23 cellular contexts compared by ENCODE assay signal in genomic region chr9:108672475-108673065, GRCh38.
A peak's percentile ranks its signal among the peaks of the same experiment; 100 is the strongest.
DNase-seq lines count a peak whose midpoint lies in the region; ATAC-seq and TF ChIP-seq lines count a peak whose summit lies in the region.
"Had no signal": no experiment of that assay in that cellular context is flagged by ENCODE, and none has a peak within 500 bp of the region (broad histone marks: within the 10 kb centered on the region; RNA-seq: fewer than 3 reads in every experiment).

No MANE protein-coding gene starts in this region.

- H3K36me3 Mint-ChIP-seq in mesothelial cell of epicardium = no peaks in the 10 kb centered on the region

- peaks cover 50% of the 10 kb centered on the region for H3K4me1 Mint-ChIP-seq in mesothelial cell of epicardium
- H3K4me1 Mint-ChIP-seq: T-helper 17 cell had no signal

- H3K9me3 Mint-ChIP-seq in mesothelial cell of epicardium = no peaks in the 10 kb centered on the region
- H3K9me3 Mint-ChIP-seq: endodermal cell had no signal

- H3K27me3 Mint-ChIP-seq in mesothelial cell of epicardium (ENCODE audit: low read depth) = no peaks in the 10 kb centered on the region
- H3K27me3 Mint-ChIP-seq: T-helper 17 cell had no signal

- DNase-seq in EH (ENCODE audit: low read depth) = peak; percentile 51
- peak; percentile 5 for DNase-seq in M059J (ENCODE audit: low read depth)
- peak; percentile 20 for DNase-seq in ecto neural progenitor cell (ENCODE audit: low spot score)
- DNase-seq in mesothelial cell of epicardium (ENCODE audit: low spot score in 2 of 2, unreplicated experiment in 2 of 2) = no peak
- no peak for DNase-seq in NCI-H2227 (lab: John Stamatoyannopoulos, UW; ENCODE audit: unreplicated experiment)
- no peak for DNase-seq in NCI-H345 (lab: John Stamatoyannopoulos, UW)
- DNase-seq: ACHN; activated CD4-positive, alpha-beta T cell treated with anti-CD3 and anti-CD28 coated beads, Interleukin-2, amount 50 U/mL, for 48 hours; activated effector memory CD4-positive, alpha-beta T cell treated with Interleukin-2 at 50 U/mL for 16 hours; C1 segment of cervical spinal cord; Calu3; endodermal cell; H7; heart left ventricle; left ventricle myocardium inferior; mucosa of descending colon; NCI-H187 treated with DMSO at 0.1 percent for 48 hours; NCI-H446; Peyer's patch; T-helper 17 cell had no signal

- ATAC-seq in HG02973 (IDR thresholded peaks at IDR 0.05; ENCODE audit: unreplicated experiment) (no peak), GM21825 (IDR thresholded peaks at IDR 0.05; ENCODE audit: unreplicated experiment) (no peak)
- ATAC-seq: heart left ventricle, mucosa of descending colon, sciatic nerve, T-helper 17 cell had no signal

- H3K4me3 Mint-ChIP-seq in mesothelial cell of epicardium = no peak overlapping the region
- H3K4me3 Mint-ChIP-seq: endodermal cell, T-helper 17 cell had no signal

- no peak for TF ChIP-seq CTCF in mesothelial cell of epicardium (IDR thresholded peaks at IDR 0.05; ENCODE audit: unreplicated experiment)

- peak overlapping the region; percentile 93 for H3K27ac Mint-ChIP-seq in mesothelial cell of epicardium
- H3K27ac Mint-ChIP-seq: endodermal cell, T-helper 17 cell had no signal

Comparison
In these comparisons a context has a peak if more than half of its experiments do, and no peak if none do; other contexts are left out.
1. DNase-seq: peak in EH (single experiment), M059J (single experiment) and ecto neural progenitor cell (single experiment); none in mesothelial cell of epicardium (0 of 2), NCI-H2227 (single experiment) and NCI-H345 (single experiment).